Comparison of ENCODE assay signal across 8 cellular contexts in the genomic region with DNA sequence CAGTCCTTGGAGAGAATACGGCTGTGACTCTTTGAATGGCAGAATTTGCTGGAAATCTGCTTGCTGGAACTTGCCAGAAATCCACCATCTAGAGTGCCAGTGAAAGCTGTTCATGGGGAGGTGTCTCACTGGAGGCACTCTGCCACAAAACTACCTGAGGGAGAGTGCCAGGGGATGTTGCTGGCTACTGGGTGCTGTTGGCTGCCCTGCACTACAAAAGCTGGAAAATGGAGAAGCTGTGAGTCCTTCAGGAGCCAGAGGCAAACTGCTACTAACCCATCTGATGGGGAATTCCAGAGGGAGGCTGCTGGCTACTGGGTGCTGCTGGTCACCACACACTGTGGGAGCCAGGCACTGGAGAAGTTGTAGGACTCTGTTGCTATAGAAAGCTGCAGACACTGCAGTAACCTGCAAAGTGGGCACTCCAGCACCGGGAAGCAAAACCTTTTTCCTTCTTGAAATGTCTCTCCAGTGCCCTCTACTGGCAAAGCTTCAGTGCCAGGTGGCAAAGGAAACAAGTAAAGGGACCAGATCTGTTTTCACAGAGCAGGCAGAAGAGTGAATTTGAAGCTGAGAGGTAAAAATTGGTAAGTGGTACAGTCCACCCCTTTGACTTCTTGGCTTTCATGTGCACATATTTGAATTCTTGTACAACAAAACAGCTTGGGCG. TPM values are rescaled to one million over a fixed set of nuclear protein-coding genes. Genes with fewer than 3 reads are reported as not detected.
DNase-seq lines count a peak whose midpoint lies in the region; ATAC-seq and TF ChIP-seq lines count a peak whose summit lies in the region.

No MANE protein-coding gene starts in this region.

- H3K27me3 Mint-ChIP-seq in activated naive CD4-positive, alpha-beta T cell treated with anti-CD3 and anti-CD28 coated beads, Interleukin-2, amount 10 ng/mL, durations not matched to agents 7 days and 5 days = no peaks in the 10 kb centered on the region

- H3K4me3 ChIP-seq in DOHH2 (ENCODE audit: low read length) (no peak overlapping the region), Loucy (ENCODE audit: low read length, poor library complexity, severe bottlenecking) (peak overlapping the region; percentile 46)

- no peaks in the 10 kb centered on the region for H3K9me3 Mint-ChIP-seq in activated naive CD4-positive, alpha-beta T cell treated with anti-CD3 and anti-CD28 coated beads, Interleukin-2, amount 10 ng/mL, durations not matched to agents 7 days and 5 days

- no peaks in the 10 kb centered on the region for H3K36me3 Mint-ChIP-seq in activated naive CD4-positive, alpha-beta T cell treated with anti-CD3 and anti-CD28 coated beads, Interleukin-2, amount 10 ng/mL, durations not matched to agents 7 days and 5 days

- H3K27ac ChIP-seq in DOHH2 (ENCODE audit: low read depth, low read length) = no peak overlapping the region

- H3K4me1 ChIP-seq in DOHH2 (ENCODE audit: control insufficient read depth, low read length) (no peaks in the 10 kb centered on the region), Loucy (ENCODE audit: insufficient read depth, low read length, poor library complexity, severe bottlenecking) (peaks cover 3% of the 10 kb centered on the region)

- no peak for ATAC-seq in sciatic nerve
- ATAC-seq in GM21390 (IDR thresholded peaks at IDR 0.05; ENCODE audit: unreplicated experiment) = no peak
- no peak for ATAC-seq in GM18502 (IDR thresholded peaks at IDR 0.05; ENCODE audit: poor library complexity, unreplicated experiment)

- H2AFZ ChIP-seq in Loucy (ENCODE audit: low read length) = peak overlapping the region; percentile 93

- no peak overlapping the region for H3K4me3 Mint-ChIP-seq in activated naive CD4-positive, alpha-beta T cell treated with anti-CD3 and anti-CD28 coated beads, Interleukin-2, amount 10 ng/mL, durations not matched to agents 7 days and 5 days

- no peaks in the 10 kb centered on the region for H3K9me3 ChIP-seq in DOHH2 (ENCODE audit: control insufficient read depth, insufficient read depth, low read length)
- no peaks in the 10 kb centered on the region for H3K9me3 ChIP-seq in Loucy (ENCODE audit: insufficient read depth, low read depth, low read length)

- H3F3A ChIP-seq in DOHH2 (ENCODE audit: control insufficient read depth, insufficient read depth) (no peaks in the 10 kb centered on the region), Loucy (ENCODE audit: low read depth) (no peaks in the 10 kb centered on the region)

- H3K4me2 ChIP-seq in DOHH2 (ENCODE audit: low read length) (no peak overlapping the region), Loucy (ENCODE audit: low read depth, low read length, poor library complexity, severe bottlenecking) (peak overlapping the region; percentile 55)

- H3K79me2 ChIP-seq in DOHH2 (ENCODE audit: control insufficient read depth, low read length) (no peaks in the 10 kb centered on the region), Loucy (ENCODE audit: insufficient read depth, low read length) (no peaks in the 10 kb centered on the region)

- DNase-seq in SHP77 treated with DMSO at 0.1 percent for 48 hours (lab: John Stamatoyannopoulos, UW) (peak; percentile 82), head of caudate nucleus (peak; percentile 4 to 80 (median 48)), sciatic nerve (ENCODE audit: low spot score) (peak; percentile 56)
- DNase-seq in activated naive CD4-positive, alpha-beta T cell treated with anti-CD3 and anti-CD28 coated beads, Interleukin-2, amount 10 ng/mL, durations not matched to agents 7 days and 5 days = peak; percentile 61

- H3K27ac Mint-ChIP-seq in activated naive CD4-positive, alpha-beta T cell treated with anti-CD3 and anti-CD28 coated beads, Interleukin-2, amount 10 ng/mL, durations not matched to agents 7 days and 5 days = no peak overlapping the region

- H3K9me2 ChIP-seq in DOHH2 (replicated peaks; ENCODE audit: control insufficient read depth, low read length) (no peaks in the 10 kb centered on the region), Loucy (replicated peaks; ENCODE audit: low read depth, low read length) (no peaks in the 10 kb centered on the region)

- intact Hi-C loops in head of caudate nucleus (cut with DNase I) (no loop called here), sciatic nerve (cut with DNase I) (no loop called here)

- no peaks in the 10 kb centered on the region for H3K27me3 ChIP-seq in DOHH2 (ENCODE audit: control insufficient read depth, low read length)
- H3K27me3 ChIP-seq in Loucy (ENCODE audit: insufficient read depth, low read length, poor library complexity, severe bottlenecking) = no peaks in the 10 kb centered on the region

- H3K9ac ChIP-seq in Loucy (ENCODE audit: low read depth, low read length, poor library complexity, severe bottlenecking) = no peak overlapping the region

- CTCF ChIA-PET in activated naive CD4-positive, alpha-beta T cell treated with anti-CD3 and anti-CD28 coated beads, Interleukin-2, amount 10 ng/mL, durations not matched to agents 7 days and 5 days (lab: Charles Lee) = interaction anchor here (0.6 to 3.5 kb wide), 20 partner anchors 11 to 228 kb away, joined by 3 to 48 read pairs (median 3); no protein-coding TSS in a partner anchor

- no peaks in the 10 kb centered on the region for H4K20me1 ChIP-seq in DOHH2 (ENCODE audit: control insufficient read depth, insufficient read depth, low read depth, low read length)
- H4K20me1 ChIP-seq in Loucy (ENCODE audit: insufficient read depth, low read length, poor library complexity, severe bottlenecking) = no peaks in the 10 kb centered on the region

- TF ChIP-seq CTCF in DOHH2 (IDR thresholded peaks at IDR 0.05; ENCODE audit: low read depth, low read length, poor library complexity, severe bottlenecking) (peak; percentile 72), Loucy (conservative IDR thresholded peaks at IDR 0.05; ENCODE audit: low read length) (peak; percentile 67)

- H3K4me1 Mint-ChIP-seq in activated naive CD4-positive, alpha-beta T cell treated with anti-CD3 and anti-CD28 coated beads, Interleukin-2, amount 10 ng/mL, durations not matched to agents 7 days and 5 days = no peaks in the 10 kb centered on the region

- H3K36me3 ChIP-seq in DOHH2 (ENCODE audit: control insufficient read depth, low read length) (no peaks in the 10 kb centered on the region), Loucy (ENCODE audit: insufficient read depth, low read length) (no peaks in the 10 kb centered on the region)

RNA-seq across cellular contexts. Expression of a gene that starts 47.8 kb away (rescaled TPM):
- 55.6 TPM for total RNA-seq in sciatic nerve

RNA-seq across cellular contexts. Expression of a gene that starts 59.3 kb away (rescaled TPM):
- 2.1 TPM for total RNA-seq in sciatic nerve

RNA-seq across cellular contexts. Expression of a gene that starts 59.5 kb away (rescaled TPM):
- total RNA-seq in sciatic nerve = 67.7 TPM
